1 cellular context compared by ENCODE assay signal in genomic region chr19:2476451-2477140, GRCh38.
TF ChIP-seq lines count a peak whose summit lies in the region.

No MANE protein-coding gene starts in this region.

TF ChIP-seq in neural cell, 6 proteins besides CTCF, POLR2A, EP300 and RAD21 (continued from another document):
- TF ChIP-seq SMC3 (conservative IDR thresholded peaks at IDR 0.05; ENCODE audit: poor library complexity): no peak
- no peak for TF ChIP-seq MXI1 (conservative IDR thresholded peaks at IDR 0.05; ENCODE audit: poor library complexity, severe bottlenecking)
